Comparison of ENCODE assay signal across 8 cellular contexts in the genomic region with DNA sequence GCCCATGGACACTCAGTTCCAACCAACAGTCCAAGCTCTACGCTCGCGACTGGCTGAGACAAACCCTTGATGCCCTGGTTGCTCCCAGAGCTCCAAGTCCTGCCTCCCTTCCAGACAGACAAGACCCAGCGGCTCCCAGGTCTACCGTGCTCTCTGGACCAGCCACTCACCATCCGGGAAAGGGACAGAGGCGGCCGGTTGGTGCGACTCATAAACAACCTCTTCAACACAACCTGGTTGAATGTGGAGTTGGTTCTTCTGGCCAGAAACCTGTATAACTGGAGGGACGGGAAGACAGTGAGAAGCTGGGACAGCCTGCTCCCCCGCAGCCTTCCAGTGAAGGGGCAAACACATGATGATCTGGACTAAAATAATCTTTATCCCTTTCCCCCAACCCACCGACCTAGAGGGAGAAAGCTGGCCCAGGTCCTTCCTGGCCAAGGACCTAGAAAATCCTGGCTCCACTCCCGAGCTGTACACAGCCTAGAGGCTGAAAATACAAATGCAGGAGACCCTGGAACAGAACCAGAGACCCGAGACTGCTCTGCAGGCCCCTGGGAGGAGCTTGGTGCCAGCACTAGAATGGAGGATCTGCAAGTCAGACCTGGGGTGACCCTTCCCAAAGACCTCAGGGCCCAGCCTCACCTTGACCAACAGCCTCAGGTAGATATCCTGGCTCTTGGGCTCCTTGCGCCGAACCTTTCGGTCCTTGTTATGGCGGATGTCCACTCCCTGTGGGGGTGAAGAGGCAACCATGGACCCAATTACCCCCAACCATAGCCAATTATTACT. TPM values are rescaled to one million over a fixed set of nuclear protein-coding genes. Genes with fewer than 3 reads are reported as not detected.
DNase-seq lines count a peak whose midpoint lies in the region; ATAC-seq, FAIRE-seq and TF ChIP-seq lines count a peak whose summit lies in the region.

No MANE protein-coding gene starts in this region.

- peak; percentile 2 for TF ChIP-seq CTCF in DND-41 (IDR thresholded peaks at IDR 0.05; ENCODE audit: borderline replicate concordance, extremely low read depth, low read length, poor library complexity, severe bottlenecking)
- TF ChIP-seq CTCF in endothelial cell of umbilical vein (IDR thresholded peaks at IDR 0.05; ENCODE audit: extremely low read depth in 1 of 2, insufficient read depth in 1 of 2, low read depth in 1 of 2, low read length in 2 of 2): peak in 1 of 2 donors; percentile 1

- peak overlapping the region; percentile 77 to 92; a peak in 3 of 4 replicates for H3K4me3 ChIP-seq in DND-41 (ENCODE audit: low read depth in 1 of 2, low read length in 2 of 2)
- H3K4me3 ChIP-seq in NT2/D1 (ENCODE audit: insufficient read length, low read depth): peak overlapping the region; percentile 96
- H3K4me3 ChIP-seq in endothelial cell of umbilical vein (replicated peaks in 1 of 3; ENCODE audit: insufficient read depth in 1 of 3, low read depth in 1 of 3, low read length in 3 of 3): peak overlapping the region; percentile 85 to 99 (median 96)
- peak overlapping the region; percentile 58 to 80 for H3K4me3 ChIP-seq in neuronal stem cell (ENCODE audit: low read length in 2 of 2)

- no peak overlapping the region for H3K23ac ChIP-seq in neuronal stem cell (ENCODE audit: low read depth, low read length, poor library complexity)

- H2AK5ac ChIP-seq in neuronal stem cell (ENCODE audit: low read depth, low read length): no peak overlapping the region

- H3K14ac ChIP-seq in neuronal stem cell (ENCODE audit: low read length): no peak overlapping the region

- H3K27me3 ChIP-seq in DND-41 (ENCODE audit: insufficient read depth, low read length, poor library complexity) (no peaks in the 10 kb centered on the region), NT2/D1 (ENCODE audit: insufficient read depth, insufficient read length) (no peaks in the 10 kb centered on the region), endothelial cell of umbilical vein (ENCODE audit: control insufficient read depth in 2 of 2, insufficient read depth in 2 of 2, low read length in 2 of 2) (no peaks in the 10 kb centered on the region), neuronal stem cell (ENCODE audit: control insufficient read depth in 3 of 3, insufficient read depth in 3 of 3, low read depth in 1 of 3, low read length in 3 of 3) (no peaks in the 10 kb centered on the region)

- POLR2A ChIA-PET in endothelial cell of umbilical vein (lab: Charles Lee): interaction anchor here (0.6 to 0.7 kb wide), 2 partner anchors 8 to 1761 kb away, joined by 4 to 6 read pairs; no protein-coding TSS in a partner anchor

- H3K27ac ChIP-seq in DND-41 (ENCODE audit: low read length) (peak overlapping the region; percentile 90), endothelial cell of umbilical vein (ENCODE audit: insufficient read depth, low read depth, low read length) (peak overlapping the region; percentile 26), neuronal stem cell (replicated peaks; ENCODE audit: low read length) (no peak overlapping the region)

- peaks cover 12% of the 10 kb centered on the region for H3K79me1 ChIP-seq in neuronal stem cell (ENCODE audit: low read depth, low read length)

- no peaks in the 10 kb centered on the region for H3K9me1 ChIP-seq in endothelial cell of umbilical vein (replicated peaks; ENCODE audit: control insufficient read depth, extremely low read depth, insufficient read depth, low read length)

- no peak overlapping the region for H2BK12ac ChIP-seq in neuronal stem cell (ENCODE audit: low read length)

- dilution Hi-C loops in endothelial cell of umbilical vein (cut with MboI; ENCODE audit: extremely low pct_ligation_motif_present, low sequenced_read_pairs): no loop called here

- ATAC-seq in DND-41 (ENCODE audit: insufficient read depth, low read depth) (no peak), GM21576 (IDR thresholded peaks at IDR 0.05; ENCODE audit: unreplicated experiment) (no peak)

- peak; percentile 29 for TF ChIP-seq POLR2A in endothelial cell of umbilical vein (IDR thresholded peaks at IDR 0.05; ENCODE audit: low read depth, low read length)

- no CpG with 5 or more reads among the region's 18 CpGs for WGBS in neuronal stem cell (ENCODE audit: extremely low coverage in 2 of 2, insufficient read length in 2 of 2, insufficient replicate concordance in 1 of 2), 2 donors

- H3K9ac ChIP-seq in DND-41 (ENCODE audit: low read depth, low read length) (peak overlapping the region; percentile 91), NT2/D1 (ENCODE audit: insufficient read length, low read depth) (peak overlapping the region; percentile 96), endothelial cell of umbilical vein (replicated peaks; ENCODE audit: extremely low read depth, insufficient read depth, low read length) (peak overlapping the region; percentile 99), neuronal stem cell (ENCODE audit: low read depth, low read length, poor library complexity) (peak overlapping the region; percentile 17)

- H4K8ac ChIP-seq in neuronal stem cell (ENCODE audit: low read depth, low read length): no peak overlapping the region

- no TSS peak for BruUV-seq in endothelial cell of umbilical vein (replicated peaks; lab: Mats Ljungman, UMichigan)

- H2AFZ ChIP-seq in DND-41 (ENCODE audit: low read depth, low read length) (no peak overlapping the region), endothelial cell of umbilical vein (ENCODE audit: low read depth, low read length) (no peak overlapping the region), neuronal stem cell (ENCODE audit: low read length) (no peak overlapping the region)

- H3K79me2 ChIP-seq in DND-41 (ENCODE audit: insufficient read depth, low read length) (peaks cover 55% of the 10 kb centered on the region), endothelial cell of umbilical vein (ENCODE audit: control insufficient read depth, insufficient read depth, low read length) (peaks cover 38% of the 10 kb centered on the region)

- H4K91ac ChIP-seq in neuronal stem cell (ENCODE audit: low read depth, low read length, poor library complexity): no peak overlapping the region

- H3K36me3 ChIP-seq in DND-41 (ENCODE audit: insufficient read depth, low read length) (peaks cover 47% of the 10 kb centered on the region), NT2/D1 (ENCODE audit: insufficient read depth, insufficient read length, low read length) (peaks cover 60% of the 10 kb centered on the region), endothelial cell of umbilical vein (ENCODE audit: control insufficient read depth in 2 of 2, extremely low read depth in 1 of 2, insufficient read depth in 2 of 2, low read length in 2 of 2) (peaks cover 19 to 24% of the 10 kb centered on the region in 2 experiments), neuronal stem cell (replicated peaks in 1 of 2; ENCODE audit: control insufficient read depth in 2 of 2, insufficient read depth in 2 of 2, low read length in 2 of 2) (peaks cover 27 to 35% of the 10 kb centered on the region in 2 donors)

- no peak for FAIRE-seq in endothelial cell of umbilical vein (lab: Jason Lieb, UNC)

- CTCF ChIA-PET in endothelial cell of umbilical vein (lab: Charles Lee): interaction anchor here (0.6 to 2.0 kb wide), 5 partner anchors 13 to 293 kb away, joined by 3 to 9 read pairs (median 5); no protein-coding TSS in a partner anchor

- H2BK15ac ChIP-seq in neuronal stem cell (ENCODE audit: low read length): no peak overlapping the region

- H3K4me2 ChIP-seq in DND-41 (ENCODE audit: insufficient read depth, low read length) (peak overlapping the region; percentile 87), endothelial cell of umbilical vein (ENCODE audit: insufficient read depth, low read length) (peak overlapping the region; percentile 99), neuronal stem cell (ENCODE audit: insufficient read depth, low read length, poor library complexity, severe bottlenecking) (peak overlapping the region; percentile 83)

- H3K4me1 ChIP-seq in DND-41 (ENCODE audit: insufficient read depth, low read length) (peaks cover 44% of the 10 kb centered on the region), NT2/D1 (ENCODE audit: insufficient read depth, insufficient read length) (peaks cover 23% of the 10 kb centered on the region), endothelial cell of umbilical vein (ENCODE audit: control insufficient read depth, extremely low read depth, insufficient read depth, low read length) (peaks cover 25% of the 10 kb centered on the region), neuronal stem cell (ENCODE audit: control insufficient read depth in 2 of 2, insufficient read depth in 1 of 2, low read depth in 1 of 2, low read length in 2 of 2) (peaks cover 8 to 27% of the 10 kb centered on the region in 2 donors)

- H4K20me1 ChIP-seq in DND-41 (ENCODE audit: insufficient read depth, low read length) (peaks cover 50% of the 10 kb centered on the region), endothelial cell of umbilical vein (replicated peaks; ENCODE audit: control insufficient read depth, extremely low read depth, insufficient read depth, low read length) (no peaks in the 10 kb centered on the region)

- H2BK5ac ChIP-seq in neuronal stem cell (ENCODE audit: low read length): peak overlapping the region; percentile 32

- DNase-seq in DND-41: no peak
- no peak for DNase-seq in NT2/D1 (ENCODE audit: low read depth, low spot score)
- DNase-seq in endothelial cell of umbilical vein (ENCODE audit: low read depth, low spot score): no peak
- no peak for DNase-seq in neuronal stem cell (ENCODE audit: low spot score)
- no peak for DNase-seq in central memory CD4-positive, alpha-beta T cell
- no peak for DNase-seq in SIG-M5 treated with dmso at 0.1 percent for 504 hours (lab: John Stamatoyannopoulos, UW; ENCODE audit: unreplicated experiment)
- no peak for DNase-seq in NOMO-1 (lab: John Stamatoyannopoulos, UW; ENCODE audit: unreplicated experiment in 2 of 2)

- intact Hi-C loops in endothelial cell of umbilical vein (cut with micrococcal nuclease): no loop called here

- H3K9me3 ChIP-seq in DND-41 (ENCODE audit: insufficient read depth, low read length, severe bottlenecking) (no peaks in the 10 kb centered on the region), NT2/D1 (ENCODE audit: insufficient read depth, low read length) (no peaks in the 10 kb centered on the region), endothelial cell of umbilical vein (replicated peaks; ENCODE audit: control insufficient read depth, insufficient read depth, low read length) (no peaks in the 10 kb centered on the region), neuronal stem cell (replicated peaks in 1 of 2; ENCODE audit: control insufficient read depth in 2 of 2, insufficient read depth in 1 of 2, low read depth in 1 of 2, low read length in 2 of 2) (no peaks in the 10 kb centered on the region)

- no peak overlapping the region for H2BK120ac ChIP-seq in neuronal stem cell (ENCODE audit: low read depth, low read length)

- H3K4ac ChIP-seq in neuronal stem cell (ENCODE audit: low read length): no peak overlapping the region

- no peak overlapping the region for H3K18ac ChIP-seq in neuronal stem cell (ENCODE audit: low read length)

RNA-seq across cellular contexts. Expression of a gene that starts 1.6 kb away (rescaled TPM):
- total RNA-seq in endothelial cell of umbilical vein: 1,402 and 1,407 TPM in 2 replicates
- 2,154 and 2,376 TPM in 2 replicates for polyA plus RNA-seq in endothelial cell of umbilical vein
- polyA plus RNA-seq in endothelial cell of umbilical vein (2011; cell fraction: cytosol; rRNA removed): 1,380 and 1,833 TPM in 2 replicates
- 597 and 638 TPM in 2 replicates for polyA plus RNA-seq in endothelial cell of umbilical vein (2011; cell fraction: nucleus; rRNA removed)
- 1,901 and 3,069 TPM in 2 replicates for polyA plus RNA-seq in endothelial cell of umbilical vein (2012)
- 547 and 582 TPM in 2 replicates for polyA minus RNA-seq in endothelial cell of umbilical vein
- 814 TPM for polyA minus RNA-seq in endothelial cell of umbilical vein (2011; cell fraction: cytosol; rRNA and poly(A)+ RNA removed)
- polyA minus RNA-seq in endothelial cell of umbilical vein (2011; cell fraction: nucleus; rRNA and poly(A)+ RNA removed): 103 and 151 TPM in 2 replicates
- 2,801 TPM for polyA plus RNA-seq in neuronal stem cell (2013, experiment 1 of 2)
- 2,729 TPM for polyA plus RNA-seq in neuronal stem cell (2013, experiment 2 of 2)

RNA-seq across cellular contexts. Expression of a gene that starts 2.0 kb away (rescaled TPM):
- 30.5 and 31.1 TPM in 2 replicates for total RNA-seq in endothelial cell of umbilical vein
- polyA plus RNA-seq in endothelial cell of umbilical vein: 20.2 and 23.4 TPM in 2 replicates
- 8.2 and 10.7 TPM in 2 replicates for polyA plus RNA-seq in endothelial cell of umbilical vein (2011; cell fraction: cytosol; rRNA removed)
- 26.2 and 26.5 TPM in 2 replicates for polyA plus RNA-seq in endothelial cell of umbilical vein (2011; cell fraction: nucleus; rRNA removed)
- polyA plus RNA-seq in endothelial cell of umbilical vein (2012): 9.2 and 11.3 TPM in 2 replicates
- 11.7 and 14.6 TPM in 2 replicates for polyA minus RNA-seq in endothelial cell of umbilical vein
- 10.9 TPM for polyA minus RNA-seq in endothelial cell of umbilical vein (2011; cell fraction: cytosol; rRNA and poly(A)+ RNA removed)
- polyA minus RNA-seq in endothelial cell of umbilical vein (2011; cell fraction: nucleus; rRNA and poly(A)+ RNA removed): 14.6 and 21.1 TPM in 2 replicates
- polyA plus RNA-seq in neuronal stem cell (2013, experiment 1 of 2): 25.6 TPM
- polyA plus RNA-seq in neuronal stem cell (2013, experiment 2 of 2): 23.7 TPM

RNA-seq across cellular contexts. Expression of a gene that starts 2.5 kb away (rescaled TPM):
- 1.7 and 3.5 TPM in 2 replicates for total RNA-seq in endothelial cell of umbilical vein
- polyA plus RNA-seq in endothelial cell of umbilical vein: 0.04 and 0.10 TPM in 2 replicates
- not detected in 2 replicates for polyA plus RNA-seq in endothelial cell of umbilical vein (2011; cell fraction: cytosol; rRNA removed)
- 0.76 and 1.0 TPM in 2 replicates for polyA plus RNA-seq in endothelial cell of umbilical vein (2011; cell fraction: nucleus; rRNA removed)
- not detected in 2 replicates for polyA plus RNA-seq in endothelial cell of umbilical vein (2012)
- polyA minus RNA-seq in endothelial cell of umbilical vein: 0.59 and 0.63 TPM in 2 replicates
- not detected for polyA minus RNA-seq in endothelial cell of umbilical vein (2011; cell fraction: cytosol; rRNA and poly(A)+ RNA removed)
- polyA minus RNA-seq in endothelial cell of umbilical vein (2011; cell fraction: nucleus; rRNA and poly(A)+ RNA removed): 0.91 and 4.4 TPM in 2 replicates
- polyA plus RNA-seq in neuronal stem cell (2013, experiment 1 of 2): 0.08 TPM
- polyA plus RNA-seq in neuronal stem cell (2013, experiment 2 of 2): 0.15 TPM

RNA-seq across cellular contexts. Expression of a gene that starts 10.8 kb away (rescaled TPM):
- not detected in 2 replicates for total RNA-seq in endothelial cell of umbilical vein
- polyA plus RNA-seq in endothelial cell of umbilical vein: not detected in 2 replicates
- not detected in 2 replicates for polyA plus RNA-seq in endothelial cell of umbilical vein (2011; cell fraction: cytosol; rRNA removed)
- polyA plus RNA-seq in endothelial cell of umbilical vein (2011; cell fraction: nucleus; rRNA removed): not detected in 2 replicates
- polyA plus RNA-seq in endothelial cell of umbilical vein (2012): not detected in 2 replicates
- not detected in 2 replicates for polyA minus RNA-seq in endothelial cell of umbilical vein
- polyA minus RNA-seq in endothelial cell of umbilical vein (2011; cell fraction: cytosol; rRNA and poly(A)+ RNA removed): not detected
- polyA minus RNA-seq in endothelial cell of umbilical vein (2011; cell fraction: nucleus; rRNA and poly(A)+ RNA removed): not detected in 2 replicates
- not detected for polyA plus RNA-seq in neuronal stem cell (2013, experiment 1 of 2)
- polyA plus RNA-seq in neuronal stem cell (2013, experiment 2 of 2): not detected

RNA-seq across cellular contexts. Expression of a gene that starts 19.8 kb away (rescaled TPM):
- 0.78 and 1.5 TPM in 2 replicates for total RNA-seq in endothelial cell of umbilical vein
- 1.8 and 2.0 TPM in 2 replicates for polyA plus RNA-seq in endothelial cell of umbilical vein
- polyA plus RNA-seq in endothelial cell of umbilical vein (2011; cell fraction: cytosol; rRNA removed): 0.80 and 1.8 TPM in 2 replicates
- 0.43 and 0.76 TPM in 2 replicates for polyA plus RNA-seq in endothelial cell of umbilical vein (2011; cell fraction: nucleus; rRNA removed)
- polyA plus RNA-seq in endothelial cell of umbilical vein (2012): 0.75 and 1.6 TPM in 2 replicates
- polyA minus RNA-seq in endothelial cell of umbilical vein: 0.68 TPM in 1 of 2 replicates, not detected in the other
- polyA minus RNA-seq in endothelial cell of umbilical vein (2011; cell fraction: cytosol; rRNA and poly(A)+ RNA removed): 9.1 TPM
- polyA minus RNA-seq in endothelial cell of umbilical vein (2011; cell fraction: nucleus; rRNA and poly(A)+ RNA removed): 0.29 and 0.48 TPM in 2 replicates
- polyA plus RNA-seq in neuronal stem cell (2013, experiment 1 of 2): 17.9 TPM
- 16.7 TPM for polyA plus RNA-seq in neuronal stem cell (2013, experiment 2 of 2)

Comparison
In these comparisons a context has a peak if more than half of its experiments do, and no peak if none do; other contexts are left out.
1. H3K9ac ChIP-seq: peak in every context shown above with its lines; median percentile 99 in endothelial cell of umbilical vein; 96 in NT2/D1; 91 in DND-41; 17 in neuronal stem cell.